ENCODE assay signal across 27 cellular contexts in genomic region chr17:4936436-4936835, GRCh38. TPM values are rescaled to one million over a fixed set of nuclear protein-coding genes. Genes with fewer than 3 reads are reported as not detected.
DNase-seq lines count a peak whose midpoint lies in the region; ATAC-seq and TF ChIP-seq lines count a peak whose summit lies in the region.
"Had no signal": no experiment of that assay in that cellular context is flagged by ENCODE, and none has a peak within 500 bp of the region (broad histone marks: within the 10 kb centered on the region; RNA-seq: fewer than 3 reads in every experiment).

No MANE protein-coding gene starts in this region.

- H3K79me2 ChIP-seq in PC-9 (ENCODE audit: low read depth): peaks cover 27% of the 10 kb centered on the region

- peaks cover 22% of the 10 kb centered on the region for H4K20me1 ChIP-seq in BLaER1
- no peaks in the 10 kb centered on the region; the same call in 1 of the 2 replicates for H4K20me1 ChIP-seq in PC-9 (ENCODE audit: insufficient read depth)

- no peak overlapping the region for H3K4me3 ChIP-seq in BLaER1
- H3K4me3 ChIP-seq in CD8-positive, alpha-beta memory T cell (ENCODE audit: low read length): no peak overlapping the region
- no peak overlapping the region for H3K4me3 ChIP-seq in PC-9
- H3K4me3 ChIP-seq: GM23338, left lung, SK-N-MC, vagina had no signal

- intact Hi-C loops in activated T-helper 1 cell treated with anti-CD3 and anti-CD28 coated beads, Interleukin-12 subunit alpha, Interleukin-12 subunit beta, Interleukin-2, Interleukin-4 antibody, amounts not matched to agents 30 ng/mL and 10 ng/mL and 1 ng/mL, durations not matched to agents 14 hours and 24 hours and 36 hours (cut with micrococcal nuclease): no loop called here
- intact Hi-C loops in PC-9 (cut with micrococcal nuclease; ENCODE audit: unreplicated experiment): no loop called here

- no peak for TF ChIP-seq CTCF in PC-9 (conservative IDR thresholded peaks at IDR 0.05)

- no peak for ATAC-seq in naive thymus-derived CD8-positive, alpha-beta T cell
- ATAC-seq: GM23338; left lung; stimulated activated memory B cell treated with anti-CD40 and anti-IgM and Interleukin-4, amounts not matched to agents 10 μg/mL and 1 μg/mL and 100 μg/mL, for 72 hours had no signal

- H3K9me2 ChIP-seq in PC-9 (ENCODE audit: insufficient read depth): no peaks in the 10 kb centered on the region

- H2AFZ ChIP-seq in PC-9: no peak overlapping the region
- H2AFZ ChIP-seq: GM23338 had no signal

- peaks cover 38 to 65% (median 38%) of the 10 kb centered on the region in 3 donors for H3K4me1 Mint-ChIP-seq in CD8-positive, alpha-beta memory T cell
- peaks cover 35% of the 10 kb centered on the region for H3K4me1 Mint-ChIP-seq in activated T-helper 1 cell treated with anti-CD3 and anti-CD28 coated beads, Interleukin-12 subunit alpha, Interleukin-12 subunit beta, Interleukin-2, Interleukin-4 antibody, amounts not matched to agents 30 ng/mL and 10 ng/mL and 1 ng/mL, durations not matched to agents 14 hours and 24 hours and 36 hours (ENCODE audit: low read depth)
- H3K4me1 Mint-ChIP-seq in naive thymus-derived CD8-positive, alpha-beta T cell: peaks cover 41 to 77% (median 59%) of the 10 kb centered on the region in 4 donors

- peaks cover 0 to 50% (median 6%) of the 10 kb centered on the region in 3 donors for H3K36me3 Mint-ChIP-seq in CD8-positive, alpha-beta memory T cell
- H3K36me3 Mint-ChIP-seq in activated T-helper 1 cell treated with anti-CD3 and anti-CD28 coated beads, Interleukin-12 subunit alpha, Interleukin-12 subunit beta, Interleukin-2, Interleukin-4 antibody, amounts not matched to agents 30 ng/mL and 10 ng/mL and 1 ng/mL, durations not matched to agents 14 hours and 24 hours and 36 hours (ENCODE audit: low read depth): peaks cover 36% of the 10 kb centered on the region
- peaks cover 0 to 22% (median 0%) of the 10 kb centered on the region in 3 donors for H3K36me3 Mint-ChIP-seq in naive thymus-derived CD8-positive, alpha-beta T cell

- H3K4me1 ChIP-seq in BLaER1 (peaks cover 58% of the 10 kb centered on the region), PC-9 (replicated peaks; ENCODE audit: insufficient read depth) (peaks cover 25% of the 10 kb centered on the region)
- H3K4me1 ChIP-seq in CD8-positive, alpha-beta memory T cell (ENCODE audit: insufficient read depth, low read length): peaks cover 31% of the 10 kb centered on the region

- H3K27me3 Mint-ChIP-seq in CD8-positive, alpha-beta memory T cell: peaks cover 0 to 5% of the 10 kb centered on the region in 2 donors
- no peaks in the 10 kb centered on the region for H3K27me3 Mint-ChIP-seq in activated T-helper 1 cell treated with anti-CD3 and anti-CD28 coated beads, Interleukin-12 subunit alpha, Interleukin-12 subunit beta, Interleukin-2, Interleukin-4 antibody, amounts not matched to agents 30 ng/mL and 10 ng/mL and 1 ng/mL, durations not matched to agents 14 hours and 24 hours and 36 hours (ENCODE audit: insufficient read depth)
- no peaks in the 10 kb centered on the region for H3K27me3 Mint-ChIP-seq in naive thymus-derived CD8-positive, alpha-beta T cell

- peak overlapping the region; percentile 38 for H3K9ac ChIP-seq in BLaER1

- H3K9me3 Mint-ChIP-seq in CD8-positive, alpha-beta memory T cell: no peaks in the 10 kb centered on the region
- no peaks in the 10 kb centered on the region for H3K9me3 Mint-ChIP-seq in activated T-helper 1 cell treated with anti-CD3 and anti-CD28 coated beads, Interleukin-12 subunit alpha, Interleukin-12 subunit beta, Interleukin-2, Interleukin-4 antibody, amounts not matched to agents 30 ng/mL and 10 ng/mL and 1 ng/mL, durations not matched to agents 14 hours and 24 hours and 36 hours
- H3K9me3 Mint-ChIP-seq in naive thymus-derived CD8-positive, alpha-beta T cell: no peaks in the 10 kb centered on the region
- H3K9me3 Mint-ChIP-seq: GM23338; stimulated activated memory B cell treated with anti-CD40 and anti-IgM and Interleukin-4, amounts not matched to agents 10 μg/mL and 1 μg/mL and 100 μg/mL, for 72 hours had no signal

- POLR2A ChIA-PET in CD8-positive, alpha-beta memory T cell (lab: Charles Lee): interaction anchor here (1.1 kb wide), 1 partner anchor 12 kb away, joined by 4 read pairs; the partner anchor contains the start of gene PFN1
- POLR2A ChIA-PET in naive thymus-derived CD8-positive, alpha-beta T cell (lab: Charles Lee): interaction anchor here (6.9 to 25.2 kb wide), 2 partner anchors 15 to 32 kb away, joined by 179 to 635 read pairs; partner anchors contain the start of genes ENO3, PFN1 and SPAG7
- POLR2A ChIA-PET in PC-9 (lab: Charles Lee; ENCODE audit: unreplicated experiment): no interaction called here

- no TSS peak for BruUV-seq in PC-9 (replicated peaks; lab: Mats Ljungman, UMichigan)

- peak overlapping the region in 6 of 8 donors; percentile 12 to 56 (median 30) for H3K27ac Mint-ChIP-seq in CD8-positive, alpha-beta memory T cell
- peak overlapping the region; percentile 19 for H3K27ac Mint-ChIP-seq in activated T-helper 1 cell treated with anti-CD3 and anti-CD28 coated beads, Interleukin-12 subunit alpha, Interleukin-12 subunit beta, Interleukin-2, Interleukin-4 antibody, amounts not matched to agents 30 ng/mL and 10 ng/mL and 1 ng/mL, durations not matched to agents 14 hours and 24 hours and 36 hours
- peak overlapping the region in 7 of 10 donors; percentile 26 to 84 (median 69) for H3K27ac Mint-ChIP-seq in naive thymus-derived CD8-positive, alpha-beta T cell
- H3K27ac Mint-ChIP-seq: GM23338; stimulated activated memory B cell treated with anti-CD40 and anti-IgM and Interleukin-4, amounts not matched to agents 10 μg/mL and 1 μg/mL and 100 μg/mL, for 72 hours had no signal

- CTCF ChIA-PET in CD8-positive, alpha-beta memory T cell (lab: Charles Lee): no interaction called here
- CTCF ChIA-PET in PC-9 (lab: Charles Lee): interaction anchor here (0.8 kb wide), 1 partner anchor 12 kb away, joined by 4 read pairs; no protein-coding TSS in a partner anchor

- H3K9me3 ChIP-seq in BLaER1 (no peaks in the 10 kb centered on the region), PC-9 (ENCODE audit: insufficient read depth, low read depth) (no peaks in the 10 kb centered on the region)
- no peaks in the 10 kb centered on the region for H3K9me3 ChIP-seq in CD8-positive, alpha-beta memory T cell (ENCODE audit: low read length)
- H3K9me3 ChIP-seq: left lung, vagina had no signal

- no peaks in the 10 kb centered on the region for H3K27me3 ChIP-seq in BLaER1
- no peaks in the 10 kb centered on the region for H3K27me3 ChIP-seq in CD8-positive, alpha-beta memory T cell (ENCODE audit: insufficient read depth, low read length, poor library complexity, severe bottlenecking)
- H3K27me3 ChIP-seq in PC-9 (ENCODE audit: insufficient read depth, low read depth): no peaks in the 10 kb centered on the region
- H3K27me3 ChIP-seq: left lung, vagina had no signal

- peaks cover 36% of the 10 kb centered on the region for H3K36me3 ChIP-seq in BLaER1
- peaks cover 5% of the 10 kb centered on the region for H3K36me3 ChIP-seq in CD8-positive, alpha-beta memory T cell (ENCODE audit: insufficient read depth, low read length)
- peaks cover 5% of the 10 kb centered on the region; the same call in 1 of the 2 replicates for H3K36me3 ChIP-seq in PC-9 (ENCODE audit: low read depth)

- no peak for DNase-seq in CD8-positive, alpha-beta memory T cell
- no peak for DNase-seq in activated T-helper 1 cell treated with anti-CD3 and anti-CD28 coated beads, Interleukin-12 subunit alpha, Interleukin-12 subunit beta, Interleukin-2, Interleukin-4 antibody, amounts not matched to agents 30 ng/mL and 10 ng/mL and 1 ng/mL, durations not matched to agents 14 hours and 24 hours and 36 hours (ENCODE audit: low spot score)
- DNase-seq in naive thymus-derived CD8-positive, alpha-beta T cell: no peak
- no peak for DNase-seq in stimulated activated CD4-positive, alpha-beta T cell treated with anti-CD3 and anti-CD28 coated beads, Interleukin-1b, Interleukin-23, amount 100 ng/mL, for 48 hours
- DNase-seq in NOMO-1 treated with DMSO at 0.1 percent for 48 hours (lab: John Stamatoyannopoulos, UW; ENCODE audit: unreplicated experiment) (no peak), PC-9 (no peak)
- DNase-seq: activated CD4-positive, CD25-positive, alpha-beta regulatory T cell; caudate nucleus; DMS 273 treated with DMSO at 0.1 percent for 48 hours; foreskin fibroblast; IMR-90; NCI-H2107; NCI-H510A; RPMI8226; T1000 had no signal

- H3K4me3 Mint-ChIP-seq in CD8-positive, alpha-beta memory T cell: peak overlapping the region in 2 of 7 donors; percentile 15 to 61
- no peak overlapping the region for H3K4me3 Mint-ChIP-seq in activated T-helper 1 cell treated with anti-CD3 and anti-CD28 coated beads, Interleukin-12 subunit alpha, Interleukin-12 subunit beta, Interleukin-2, Interleukin-4 antibody, amounts not matched to agents 30 ng/mL and 10 ng/mL and 1 ng/mL, durations not matched to agents 14 hours and 24 hours and 36 hours
- peak overlapping the region in 4 of 10 donors; percentile 0 to 38 (median 22) for H3K4me3 Mint-ChIP-seq in naive thymus-derived CD8-positive, alpha-beta T cell
- H3K4me3 Mint-ChIP-seq: GM23338; stimulated activated memory B cell treated with anti-CD40 and anti-IgM and Interleukin-4, amounts not matched to agents 10 μg/mL and 1 μg/mL and 100 μg/mL, for 72 hours had no signal

- peaks cover 37% of the 10 kb centered on the region for H3F3A ChIP-seq in PC-9 (ENCODE audit: insufficient read depth, low read depth)

- H3K27ac ChIP-seq in BLaER1 (no peak overlapping the region), PC-9 (no peak overlapping the region)
- no peak overlapping the region for H3K27ac ChIP-seq in CD8-positive, alpha-beta memory T cell (ENCODE audit: low read depth, low read length)
- H3K27ac ChIP-seq: HL-60, left lung, SK-N-MC, vagina had no signal

- no peak overlapping the region for H3K4me2 ChIP-seq in BLaER1
- no peak overlapping the region for H3K4me2 ChIP-seq in PC-9
- H3K4me2 ChIP-seq: GM23338 had no signal

RNA-seq across cellular contexts. Expression of gene SLC25A11, which starts 3.4 kb away (rescaled TPM):
- 100 to 1,000 TPM in 1 of 2 experiments, 10 to 100 TPM in 1; 90.0 to 101 TPM for total RNA-seq in CD8-positive, alpha-beta memory T cell
- 85.1 TPM for polyA plus RNA-seq in CD8-positive, alpha-beta memory T cell
- 111 and 116 TPM in 2 replicates for total RNA-seq in activated T-helper 1 cell treated with anti-CD3 and anti-CD28 coated beads, Interleukin-12 subunit alpha, Interleukin-12 subunit beta, Interleukin-2, Interleukin-4 antibody, amounts not matched to agents 30 ng/mL and 10 ng/mL and 1 ng/mL, durations not matched to agents 14 hours and 24 hours and 36 hours
- 10 to 100 TPM; 42.5 to 45.0 TPM for total RNA-seq in naive thymus-derived CD8-positive, alpha-beta T cell
- 10 to 100 TPM; 75.3 to 78.6 (median 77.6) TPM for polyA plus RNA-seq in naive thymus-derived CD8-positive, alpha-beta T cell
- total RNA-seq in PC-9 (2021): 50.7 and 56.2 TPM in 2 replicates

RNA-seq across cellular contexts. Expression of gene RNF167, which starts 3.6 kb away (rescaled TPM):
- 100 to 1,000 TPM; 187 to 192 TPM for total RNA-seq in CD8-positive, alpha-beta memory T cell
- 69.0 TPM for polyA plus RNA-seq in CD8-positive, alpha-beta memory T cell
- 138 and 140 TPM in 2 replicates for total RNA-seq in activated T-helper 1 cell treated with anti-CD3 and anti-CD28 coated beads, Interleukin-12 subunit alpha, Interleukin-12 subunit beta, Interleukin-2, Interleukin-4 antibody, amounts not matched to agents 30 ng/mL and 10 ng/mL and 1 ng/mL, durations not matched to agents 14 hours and 24 hours and 36 hours
- 100 to 1,000 TPM; 143 to 145 TPM for total RNA-seq in naive thymus-derived CD8-positive, alpha-beta T cell
- 10 to 100 TPM; 30.3 to 50.0 (median 32.2) TPM for polyA plus RNA-seq in naive thymus-derived CD8-positive, alpha-beta T cell
- total RNA-seq in PC-9 (2021): 122 and 135 TPM in 2 replicates

RNA-seq across cellular contexts. Expression of gene GP1BA, which starts 4.4 kb away (rescaled TPM):
- not detected for total RNA-seq in CD8-positive, alpha-beta memory T cell
- not detected for polyA plus RNA-seq in CD8-positive, alpha-beta memory T cell
- total RNA-seq in activated T-helper 1 cell treated with anti-CD3 and anti-CD28 coated beads, Interleukin-12 subunit alpha, Interleukin-12 subunit beta, Interleukin-2, Interleukin-4 antibody, amounts not matched to agents 30 ng/mL and 10 ng/mL and 1 ng/mL, durations not matched to agents 14 hours and 24 hours and 36 hours: not detected in 2 replicates
- not detected for total RNA-seq in naive thymus-derived CD8-positive, alpha-beta T cell
- under 1 TPM in 2 of 3 donors, not detected in 1; 0.08 to 0.13 TPM for polyA plus RNA-seq in naive thymus-derived CD8-positive, alpha-beta T cell
- not detected in 2 replicates for total RNA-seq in PC-9 (2021)
- total RNA-seq: activated CD8-positive, alpha-beta memory T cell treated with anti-CD3 and anti-CD28 coated beads for 36 hours; epithelial cell of proximal tubule; GM23338; IMR-90; posterior vena cava; temporal lobe; vagina had no signal
- polyA plus RNA-seq: IMR-90, neural cell had no signal

RNA-seq across cellular contexts. Expression of gene PFN1, which starts 11.9 kb away (rescaled TPM):
- 1,000 to 10,000 TPM; 1,826 to 1,841 TPM for total RNA-seq in CD8-positive, alpha-beta memory T cell
- 2,601 TPM for polyA plus RNA-seq in CD8-positive, alpha-beta memory T cell
- 1,423 and 1,429 TPM in 2 replicates for total RNA-seq in activated T-helper 1 cell treated with anti-CD3 and anti-CD28 coated beads, Interleukin-12 subunit alpha, Interleukin-12 subunit beta, Interleukin-2, Interleukin-4 antibody, amounts not matched to agents 30 ng/mL and 10 ng/mL and 1 ng/mL, durations not matched to agents 14 hours and 24 hours and 36 hours
- total RNA-seq in naive thymus-derived CD8-positive, alpha-beta T cell: 100 to 1,000 TPM; 486 to 497 TPM
- polyA plus RNA-seq in naive thymus-derived CD8-positive, alpha-beta T cell: 1,000 to 10,000 TPM; 1,824 to 2,067 (median 1,870) TPM
- total RNA-seq in PC-9 (2021): 1,101 and 1,459 TPM in 2 replicates

RNA-seq across cellular contexts. Expression of gene ENO3, which starts 14.5 kb away (rescaled TPM):
- total RNA-seq in CD8-positive, alpha-beta memory T cell: 10 to 100 TPM; 27.1 to 29.4 TPM
- 1.3 TPM for polyA plus RNA-seq in CD8-positive, alpha-beta memory T cell
- 42.5 and 44.5 TPM in 2 replicates for total RNA-seq in activated T-helper 1 cell treated with anti-CD3 and anti-CD28 coated beads, Interleukin-12 subunit alpha, Interleukin-12 subunit beta, Interleukin-2, Interleukin-4 antibody, amounts not matched to agents 30 ng/mL and 10 ng/mL and 1 ng/mL, durations not matched to agents 14 hours and 24 hours and 36 hours
- 10 to 100 TPM; 35.2 to 36.7 TPM for total RNA-seq in naive thymus-derived CD8-positive, alpha-beta T cell
- polyA plus RNA-seq in naive thymus-derived CD8-positive, alpha-beta T cell: 1 to 10 TPM; 1.5 to 3.0 (median 1.8) TPM
- 29.0 and 37.2 TPM in 2 replicates for total RNA-seq in PC-9 (2021)

Comparison
In these comparisons a context has a peak if more than half of its experiments do, and no peak if none do; other contexts are left out.
1. H3K27ac Mint-ChIP-seq: peak in every context shown above with its lines; median percentile 69 in naive thymus-derived CD8-positive, alpha-beta T cell; 30 in CD8-positive, alpha-beta memory T cell; 19 in activated T-helper 1 cell treated with anti-CD3 and anti-CD28 coated beads, Interleukin-12 subunit alpha, Interleukin-12 subunit beta, Interleukin-2, Interleukin-4 antibody, amounts not matched to agents 30 ng/mL and 10 ng/mL and 1 ng/mL, durations not matched to agents 14 hours and 24 hours and 36 hours.